Comparison of ENCODE assay signal across 15 cellular contexts in the genomic region with DNA sequence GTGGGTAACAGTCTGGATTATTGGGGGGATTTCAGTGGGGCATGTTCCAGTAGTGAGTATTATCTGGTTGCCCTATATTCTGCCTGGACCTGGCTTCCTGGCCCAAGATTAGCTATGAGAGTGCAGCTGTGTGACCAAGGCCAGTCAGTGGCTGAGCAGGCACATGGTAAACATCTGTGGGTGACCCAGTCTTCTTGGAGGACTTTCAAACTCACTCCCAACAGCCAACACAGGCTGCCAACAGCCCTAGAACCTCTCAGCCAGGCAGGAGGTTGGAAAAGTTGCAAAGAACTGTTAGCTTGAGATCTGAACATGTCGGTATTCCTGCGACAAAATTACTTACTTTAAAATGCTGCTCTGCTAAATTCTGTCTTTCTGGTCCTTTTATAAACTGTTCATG.
A peak's percentile ranks its signal among the peaks of the same experiment; 100 is the strongest.
DNase-seq lines count a peak whose midpoint lies in the region; ATAC-seq and TF ChIP-seq lines count a peak whose summit lies in the region.
"Had no signal": no experiment of that assay in that cellular context is flagged by ENCODE, and none has a peak within 500 bp of the region (broad histone marks: within the 10 kb centered on the region; RNA-seq: fewer than 3 reads in every experiment).

No MANE protein-coding gene starts in this region.

- no peak for TF ChIP-seq CTCF in fibroblast of lung (conservative IDR thresholded peaks at IDR 0.05 in 1 of 2, IDR thresholded peaks at IDR 0.05 in 1 of 2; ENCODE audit: low read depth in 1 of 2, low read length in 2 of 2)
- TF ChIP-seq CTCF in lung (IDR thresholded peaks at IDR 0.05; ENCODE audit: control extremely low read depth, extremely low read depth) = no peak
- TF ChIP-seq CTCF in WERI-Rb-1 (IDR thresholded peaks at IDR 0.05; ENCODE audit: low read depth, low read length) = no peak

- DNase-seq in HCEC 1CT = peak; percentile 65
- peak; percentile 28 to 81 for DNase-seq in fibroblast of lung (ENCODE audit: low read depth in 2 of 2)
- no peak for DNase-seq in lung (ENCODE audit: low spot score)
- no peak for DNase-seq in activated T-cell treated with anti-CD3 and anti-CD28 coated beads, Interleukin-2, amount 50 U/mL, for 48 hours
- no peak for DNase-seq in activated CD8-positive, alpha-beta memory T cell treated with anti-CD3 and anti-CD28 coated beads, Interleukin-2, amount 50 U/mL, for 48 hours
- DNase-seq in SHP77 treated with DMSO at 0.1 percent for 48 hours (lab: John Stamatoyannopoulos, UW) = no peak
- no peak for DNase-seq in WERI-Rb-1
- DNase-seq: activated CD4-positive, CD25-positive, alpha-beta regulatory T cell treated with anti-CD3 and anti-CD28 coated beads, Interleukin-2, amount 50 U/mL, for 72 hours; activated T-cell treated with anti-CD3 and anti-CD28 coated beads, Interleukin-2, amount 50 U/mL, for 4 hours; NCI-H1694 treated with DMSO at 0.1 percent for 48 hours; stimulated activated CD8-positive, alpha-beta memory T cell treated with anti-CD3 and anti-CD28 coated beads, Interleukin-4, amount 100 ng/mL, for 48 hours had no signal

- no peak overlapping the region for H3K4me2 ChIP-seq in fibroblast of lung (ENCODE audit: extremely low read depth, insufficient read depth, low read length)
- H3K4me2 ChIP-seq: BLaER1, KMS-11 had no signal

- H3K4me3 ChIP-seq in fibroblast of lung (replicated peaks in 1 of 4; ENCODE audit: control extremely low read depth in 1 of 4, insufficient read depth in 1 of 4, low read depth in 3 of 4, low read length in 4 of 4) = no peak overlapping the region
- H3K4me3 ChIP-seq in lung = no peak overlapping the region
- no peak overlapping the region for H3K4me3 ChIP-seq in stomach smooth muscle (ENCODE audit: low read length in 2 of 2)
- no peak overlapping the region for H3K4me3 ChIP-seq in WERI-Rb-1 (ENCODE audit: low read depth, low read length)
- H3K4me3 ChIP-seq: BLaER1 had no signal

- H3K36me3 ChIP-seq in fibroblast of lung (ENCODE audit: control insufficient read depth, insufficient read depth, low read length) (peaks cover 1% of the 10 kb centered on the region), lung (ENCODE audit: control insufficient read depth in 2 of 2, insufficient read depth in 2 of 2, low read length in 2 of 2) (peaks cover 2 to 15% of the 10 kb centered on the region in 2 donors), stomach smooth muscle (ENCODE audit: control insufficient read depth in 2 of 2, insufficient read depth in 2 of 2, low read length in 2 of 2) (peaks cover 18 to 20% of the 10 kb centered on the region in 2 donors), WERI-Rb-1 (no peaks in the 10 kb centered on the region)

- H4K20me1 ChIP-seq in fibroblast of lung (ENCODE audit: control insufficient read depth, extremely low read depth, insufficient read depth, low read length) = no peaks in the 10 kb centered on the region
- H4K20me1 ChIP-seq: BLaER1 had no signal

- H3K9ac ChIP-seq in fibroblast of lung (ENCODE audit: insufficient read depth, low read length) = no peak overlapping the region
- H3K9ac ChIP-seq in stomach smooth muscle (ENCODE audit: low read length in 2 of 2) = no peak overlapping the region
- H3K9ac ChIP-seq: BLaER1, KMS-11 had no signal

- H3K79me2 ChIP-seq in fibroblast of lung (ENCODE audit: control insufficient read depth, insufficient read depth, low read length) = no peaks in the 10 kb centered on the region

- no peaks in the 10 kb centered on the region for H3K27me3 ChIP-seq in fibroblast of lung (ENCODE audit: control insufficient read depth, insufficient read depth, low read length)
- H3K27me3 ChIP-seq in lung (ENCODE audit: control insufficient read depth, insufficient read depth) = no peaks in the 10 kb centered on the region
- H3K27me3 ChIP-seq in stomach smooth muscle (ENCODE audit: control insufficient read depth in 1 of 2, insufficient read depth in 2 of 2, low read length in 2 of 2) = no peaks in the 10 kb centered on the region
- no peaks in the 10 kb centered on the region for H3K27me3 ChIP-seq in WERI-Rb-1 (ENCODE audit: insufficient read depth, low read depth, severe bottlenecking)
- H3K27me3 ChIP-seq: BLaER1 had no signal

- H3K9me3 ChIP-seq in fibroblast of lung (ENCODE audit: control insufficient read depth, insufficient read depth, low read depth, low read length) = no peaks in the 10 kb centered on the region
- no peaks in the 10 kb centered on the region for H3K9me3 ChIP-seq in lung (ENCODE audit: control insufficient read depth in 2 of 2, insufficient read depth in 1 of 2, low read length in 1 of 2)
- H3K9me3 ChIP-seq in stomach smooth muscle (ENCODE audit: control insufficient read depth in 2 of 2, low read length in 2 of 2) = no peaks in the 10 kb centered on the region
- H3K9me3 ChIP-seq in WERI-Rb-1 (ENCODE audit: severe bottlenecking) = no peaks in the 10 kb centered on the region
- H3K9me3 ChIP-seq: BLaER1 had no signal

- no peak for ATAC-seq in lung (ENCODE audit: insufficient read depth, low FRiP score)
- ATAC-seq: activated T-cell treated with anti-CD3 and anti-CD28 coated beads, Interleukin-2, amount 50 U/mL, for 4 hours; SK-N-SH treated with all-trans-retinoic acid at 6 μM for 48 hours had no signal

- no peak overlapping the region for H2AFZ ChIP-seq in fibroblast of lung (ENCODE audit: low read length)

- 72 to 90% methylated on average over 2 of the region's 2 CpGs for WGBS in lung, 2 donors

- H3K27ac ChIP-seq in fibroblast of lung (ENCODE audit: insufficient read depth, low read length) = no peak overlapping the region
- H3K27ac ChIP-seq in lung (ENCODE audit: low read depth in 1 of 2, low read length in 1 of 2) = peak overlapping the region; percentile 63 to 68
- H3K27ac ChIP-seq in stomach smooth muscle (ENCODE audit: low read length) = peak overlapping the region; percentile 50
- H3K27ac ChIP-seq in WERI-Rb-1 = no peak overlapping the region
- H3K27ac ChIP-seq: BLaER1, KMS-11 had no signal

- peaks cover 9% of the 10 kb centered on the region for H3K4me1 ChIP-seq in fibroblast of lung (ENCODE audit: control insufficient read depth, extremely low read depth, insufficient read depth, low read length)
- H3K4me1 ChIP-seq in lung (ENCODE audit: control insufficient read depth in 2 of 2, insufficient read depth in 2 of 2, low read length in 2 of 2) = peaks cover 6 to 18% of the 10 kb centered on the region in 2 donors
- H3K4me1 ChIP-seq in stomach smooth muscle (ENCODE audit: control insufficient read depth, insufficient read depth, low read length) = peaks cover 14% of the 10 kb centered on the region
- H3K4me1 ChIP-seq: BLaER1 had no signal

Comparison
In these comparisons a context has a peak if more than half of its experiments do, and no peak if none do; other contexts are left out.
1. DNase-seq: peak in HCEC 1CT (single experiment) and fibroblast of lung (2 of 2); none in lung (single experiment), activated T-cell treated with anti-CD3 and anti-CD28 coated beads, Interleukin-2, amount 50 U/mL, for 48 hours (0 of 2), activated CD8-positive, alpha-beta memory T cell treated with anti-CD3 and anti-CD28 coated beads, Interleukin-2, amount 50 U/mL, for 48 hours (single experiment), SHP77 treated with DMSO at 0.1 percent for 48 hours (single experiment) and WERI-Rb-1 (single experiment).
2. H3K27ac ChIP-seq: peak in lung (2 of 2) and stomach smooth muscle (single experiment); none in fibroblast of lung (single experiment) and WERI-Rb-1 (single experiment).